8 cellular contexts compared by ENCODE assay signal in the genomic region with DNA sequence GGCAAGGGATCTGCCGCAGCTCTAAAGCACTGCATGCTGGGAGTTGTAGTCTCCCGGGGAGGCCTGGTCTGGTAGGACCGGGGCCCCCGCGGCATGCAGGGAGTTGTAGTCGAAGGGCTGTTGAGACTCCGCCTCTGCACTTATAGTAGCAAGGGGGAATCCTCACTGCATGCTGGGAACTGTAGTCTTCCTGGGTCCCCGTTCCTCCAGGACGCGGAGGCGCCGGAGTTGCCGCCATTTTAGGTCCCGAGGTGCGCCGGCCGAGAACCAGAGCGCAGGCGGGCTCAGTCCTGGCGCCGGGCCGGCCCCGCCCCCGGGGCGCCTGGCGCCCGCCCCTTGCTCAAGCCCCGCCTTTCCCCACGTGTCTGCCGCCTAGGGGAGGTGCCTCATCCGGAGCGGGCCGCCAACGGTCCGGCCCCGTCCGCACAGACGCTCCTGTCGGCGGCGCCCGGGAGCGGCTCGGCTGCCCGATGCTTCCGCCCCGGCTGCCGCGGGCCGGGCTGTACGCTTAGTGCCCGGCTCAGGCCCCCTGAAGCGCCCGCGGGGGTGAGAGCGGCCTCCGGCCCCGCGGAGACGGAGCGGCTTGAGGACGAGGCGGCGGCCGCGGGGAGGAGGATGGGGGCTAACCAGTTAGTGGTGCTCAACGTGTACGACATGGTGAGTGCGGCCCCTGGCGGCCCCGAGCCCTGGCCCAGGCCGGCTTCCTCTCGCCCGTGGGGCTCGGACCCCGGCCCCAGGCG. TPM values are rescaled to one million over a fixed set of nuclear protein-coding genes. Genes with fewer than 3 reads are reported as not detected.
A peak's percentile ranks its signal among the peaks of the same experiment; 100 is the strongest.
DNase-seq lines count a peak whose midpoint lies in the region; ATAC-seq, FAIRE-seq and TF ChIP-seq lines count a peak whose summit lies in the region.

TSS of gene DESI2 (plus strand) at position 428 of the 740 bp plus-strand sequence. CDS start at position 616, 188 bp downstream.

- TF ChIP-seq POLR2A in GM19193 (IDR thresholded peaks at IDR 0.05; ENCODE audit: extremely low read depth, insufficient read depth, insufficient read length) = peak; percentile 95

- H3K4me1 ChIP-seq in BE2C = no peaks in the 10 kb centered on the region
- H3K4me1 ChIP-seq in kidney (ENCODE audit: control insufficient read depth in 1 of 2, insufficient read depth in 1 of 2, low read depth in 1 of 2, low read length in 2 of 2) = peaks cover 9 to 13% of the 10 kb centered on the region in 2 donors

- H3K27ac ChIP-seq in kidney (ENCODE audit: low read depth in 2 of 2, low read length in 2 of 2) = peak within 1 kb of the TSS; percentile 79 to 86

- DNase-seq in BE2C (peak; percentile 99), NCI-H510A (lab: John Stamatoyannopoulos, UW) (peak; percentile 92), cerebellum (ENCODE audit: low spot score) (peak; percentile 98), kidney (peak; percentile 99)
- DNase-seq in activated CD4-positive, alpha-beta T cell treated with anti-CD3 and anti-CD28 coated beads for 1 hour = peak; percentile 94
- peak; percentile 98 for DNase-seq in stimulated activated CD4-positive, alpha-beta T cell treated with anti-CD3 and anti-CD28 coated beads, Interleukin-15, amount 100 ng/mL, for 24 hours

- intact Hi-C loops in kidney (cut with DNase I) = no loop called here

- H3K4me3 ChIP-seq in BE2C (ENCODE audit: low read depth, low read length) = peak within 1 kb of the TSS; percentile 76
- peak within 1 kb of the TSS; percentile 90 to 96 for H3K4me3 ChIP-seq in kidney (ENCODE audit: low read length in 2 of 2)

- no peaks in the 10 kb centered on the region for H3K27me3 ChIP-seq in BE2C

- H3K9me3 ChIP-seq in BE2C (no peaks in the 10 kb centered on the region), kidney (ENCODE audit: control insufficient read depth in 1 of 2, low read length in 2 of 2) (no peaks in the 10 kb centered on the region)

- H3K9ac ChIP-seq in kidney (ENCODE audit: low read length in 2 of 2) = peak within 1 kb of the TSS; percentile 91 to 95

- H3K36me3 ChIP-seq in BE2C = peaks cover 9% of the 10 kb centered on the region; the same call in 1 of the 2 replicates
- H3K36me3 ChIP-seq in kidney (ENCODE audit: control insufficient read depth in 1 of 2, insufficient read depth in 2 of 2, low read length in 2 of 2) = peaks cover 0 to 4% of the 10 kb centered on the region in 2 donors

- TF ChIP-seq CTCF in BE2C (IDR thresholded peaks at IDR 0.05; ENCODE audit: low read depth, low read length) = peak; percentile 56
- peak; percentile 22 for TF ChIP-seq CTCF in kidney (IDR thresholded peaks at IDR 0.05; ENCODE audit: borderline replicate concordance, extremely low read depth, insufficient read depth)

- peak; percentile 47 for FAIRE-seq in kidney (lab: Jason Lieb, UNC)

- ATAC-seq in HG03439 (IDR thresholded peaks at IDR 0.05; ENCODE audit: unreplicated experiment) = peak; percentile 95

RNA-seq across cellular contexts. Expression of gene DESI2, which starts in this region (rescaled TPM):
- 18.0 TPM for polyA plus RNA-seq in BE2C (2012; ENCODE audit: insufficient read depth, insufficient read length, low read depth)
- total RNA-seq in cerebellum (41.3 TPM), kidney (23.5 TPM)
- polyA plus RNA-seq in kidney (ENCODE audit: insufficient read depth, low read depth, low replicate concordance) = 11.9 TPM

Comparison
In these comparisons a context has a peak if more than half of its experiments do, and no peak if none do; other contexts are left out.
1. Peak in every context shown above with its lines: DNase-seq, ATAC-seq, H3K4me3 ChIP-seq and H3K27ac ChIP-seq.